Comparison of ENCODE assay signal across 1 cellular context in the genomic region with DNA sequence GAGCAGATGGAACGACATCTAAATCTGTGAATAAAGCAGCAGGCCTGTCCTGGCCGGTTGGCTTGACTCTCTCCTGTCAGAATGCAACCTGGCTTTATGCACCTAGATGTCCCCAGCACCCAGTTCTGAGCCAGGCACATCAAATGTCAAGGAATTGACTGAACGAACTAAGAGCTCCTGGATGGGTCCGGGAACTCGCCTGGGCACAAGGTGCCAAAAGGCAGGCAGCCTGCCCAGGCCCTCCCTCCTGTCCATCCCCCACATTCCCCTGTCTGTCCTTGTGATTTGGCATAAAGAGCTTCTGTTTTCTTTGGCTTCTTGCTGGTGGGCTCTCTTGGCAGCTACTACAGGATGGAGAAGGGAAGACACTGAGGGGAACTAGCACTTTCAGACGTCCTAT.
TF ChIP-seq lines count a peak whose summit lies in the region.

No MANE protein-coding gene starts in this region.

TF ChIP-seq in HepG2, 621 proteins besides CTCF, POLR2A, EP300 and RAD21:
- TF ChIP-seq ERF (CRISPR knock-in tag; IDR thresholded peaks at IDR 0.05) (no peak), ZNF773 (CRISPR knock-in tag; IDR thresholded peaks at IDR 0.05; ENCODE audit: borderline replicate concordance) (no peak), DNMT1 (CRISPR knock-in tag; IDR thresholded peaks at IDR 0.05) (no peak), MAFF (IDR thresholded peaks at IDR 0.05; ENCODE audit: low read depth, low read length) (no peak), SCMH1 (CRISPR knock-in tag; IDR thresholded peaks at IDR 0.05; ENCODE audit: borderline replicate concordance) (no peak), HMG20A (CRISPR knock-in tag; IDR thresholded peaks at IDR 0.05; ENCODE audit: borderline replicate concordance) (no peak), ZNF569 (CRISPR knock-in tag; IDR thresholded peaks at IDR 0.05; ENCODE audit: borderline replicate concordance) (no peak), RXRA (CRISPR knock-in tag; IDR thresholded peaks at IDR 0.05) (no peak), ZSCAN9 (CRISPR knock-in tag; IDR thresholded peaks at IDR 0.05; ENCODE audit: borderline replicate concordance) (no peak), ZFP82 (CRISPR knock-in tag; IDR thresholded peaks at IDR 0.05; ENCODE audit: borderline replicate concordance) (no peak), FOXK2 (IDR thresholded peaks at IDR 0.05) (no peak), ZNF382 (CRISPR knock-in tag; IDR thresholded peaks at IDR 0.05; ENCODE audit: borderline replicate concordance) (no peak)
- TF ChIP-seq, protein P1, sequence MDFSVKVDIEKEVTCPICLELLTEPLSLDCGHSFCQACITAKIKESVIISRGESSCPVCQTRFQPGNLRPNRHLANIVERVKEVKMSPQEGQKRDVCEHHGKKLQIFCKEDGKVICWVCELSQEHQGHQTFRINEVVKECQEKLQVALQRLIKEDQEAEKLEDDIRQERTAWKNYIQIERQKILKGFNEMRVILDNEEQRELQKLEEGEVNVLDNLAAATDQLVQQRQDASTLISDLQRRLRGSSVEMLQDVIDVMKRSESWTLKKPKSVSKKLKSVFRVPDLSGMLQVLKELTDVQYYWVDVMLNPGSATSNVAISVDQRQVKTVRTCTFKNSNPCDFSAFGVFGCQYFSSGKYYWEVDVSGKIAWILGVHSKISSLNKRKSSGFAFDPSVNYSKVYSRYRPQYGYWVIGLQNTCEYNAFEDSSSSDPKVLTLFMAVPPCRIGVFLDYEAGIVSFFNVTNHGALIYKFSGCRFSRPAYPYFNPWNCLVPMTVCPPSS (IDR thresholded peaks at IDR 0.05) = no peak
- TF ChIP-seq, protein P2, sequence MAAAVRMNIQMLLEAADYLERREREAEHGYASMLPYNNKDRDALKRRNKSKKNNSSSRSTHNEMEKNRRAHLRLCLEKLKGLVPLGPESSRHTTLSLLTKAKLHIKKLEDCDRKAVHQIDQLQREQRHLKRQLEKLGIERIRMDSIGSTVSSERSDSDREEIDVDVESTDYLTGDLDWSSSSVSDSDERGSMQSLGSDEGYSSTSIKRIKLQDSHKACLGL (CRISPR knock-in tag; IDR thresholded peaks at IDR 0.05) = no peak
- TF ChIP-seq, protein P3, sequence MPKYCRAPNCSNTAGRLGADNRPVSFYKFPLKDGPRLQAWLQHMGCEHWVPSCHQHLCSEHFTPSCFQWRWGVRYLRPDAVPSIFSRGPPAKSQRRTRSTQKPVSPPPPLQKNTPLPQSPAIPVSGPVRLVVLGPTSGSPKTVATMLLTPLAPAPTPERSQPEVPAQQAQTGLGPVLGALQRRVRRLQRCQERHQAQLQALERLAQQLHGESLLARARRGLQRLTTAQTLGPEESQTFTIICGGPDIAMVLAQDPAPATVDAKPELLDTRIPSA (CRISPR knock-in tag; IDR thresholded peaks at IDR 0.05; ENCODE audit: borderline replicate concordance) = no peak
- TF ChIP-seq, protein P4, sequence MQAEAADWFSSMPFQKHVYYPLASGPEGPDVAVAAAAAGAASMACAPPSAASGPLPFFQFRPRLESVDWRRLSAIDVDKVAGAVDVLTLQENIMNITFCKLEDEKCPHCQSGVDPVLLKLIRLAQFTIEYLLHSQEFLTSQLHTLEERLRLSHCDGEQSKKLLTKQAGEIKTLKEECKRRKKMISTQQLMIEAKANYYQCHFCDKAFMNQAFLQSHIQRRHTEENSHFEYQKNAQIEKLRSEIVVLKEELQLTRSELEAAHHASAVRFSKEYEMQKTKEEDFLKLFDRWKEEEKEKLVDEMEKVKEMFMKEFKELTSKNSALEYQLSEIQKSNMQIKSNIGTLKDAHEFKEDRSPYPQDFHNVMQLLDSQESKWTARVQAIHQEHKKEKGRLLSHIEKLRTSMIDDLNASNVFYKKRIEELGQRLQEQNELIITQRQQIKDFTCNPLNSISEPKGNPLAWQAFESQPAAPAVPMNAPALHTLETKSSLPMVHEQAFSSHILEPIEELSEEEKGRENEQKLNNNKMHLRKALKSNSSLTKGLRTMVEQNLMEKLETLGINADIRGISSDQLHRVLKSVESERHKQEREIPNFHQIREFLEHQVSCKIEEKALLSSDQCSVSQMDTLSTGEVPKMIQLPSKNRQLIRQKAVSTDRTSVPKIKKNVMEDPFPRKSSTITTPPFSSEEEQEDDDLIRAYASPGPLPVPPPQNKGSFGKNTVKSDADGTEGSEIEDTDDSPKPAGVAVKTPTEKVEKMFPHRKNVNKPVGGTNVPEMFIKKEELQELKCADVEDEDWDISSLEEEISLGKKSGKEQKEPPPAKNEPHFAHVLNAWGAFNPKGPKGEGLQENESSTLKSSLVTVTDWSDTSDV (CRISPR knock-in tag; IDR thresholded peaks at IDR 0.05) = no peak
- TF ChIP-seq, protein P5, sequence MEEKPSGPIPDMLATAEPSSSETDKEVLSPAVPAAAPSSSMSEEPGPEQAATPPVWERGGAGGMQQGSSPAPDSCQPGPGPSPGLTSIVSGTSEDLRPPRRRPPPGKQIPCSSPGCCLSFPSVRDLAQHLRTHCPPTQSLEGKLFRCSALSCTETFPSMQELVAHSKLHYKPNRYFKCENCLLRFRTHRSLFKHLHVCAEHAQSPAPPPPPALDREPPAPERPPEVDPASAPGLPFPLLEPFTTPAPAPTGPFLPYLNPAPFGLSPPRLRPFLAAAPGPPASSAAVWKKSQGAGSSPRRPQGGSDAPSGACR (CRISPR knock-in tag; IDR thresholded peaks at IDR 0.05) = no peak
TF ChIP-seq in HepG2: peak in this region for 0.
